In the genomic region with DNA sequence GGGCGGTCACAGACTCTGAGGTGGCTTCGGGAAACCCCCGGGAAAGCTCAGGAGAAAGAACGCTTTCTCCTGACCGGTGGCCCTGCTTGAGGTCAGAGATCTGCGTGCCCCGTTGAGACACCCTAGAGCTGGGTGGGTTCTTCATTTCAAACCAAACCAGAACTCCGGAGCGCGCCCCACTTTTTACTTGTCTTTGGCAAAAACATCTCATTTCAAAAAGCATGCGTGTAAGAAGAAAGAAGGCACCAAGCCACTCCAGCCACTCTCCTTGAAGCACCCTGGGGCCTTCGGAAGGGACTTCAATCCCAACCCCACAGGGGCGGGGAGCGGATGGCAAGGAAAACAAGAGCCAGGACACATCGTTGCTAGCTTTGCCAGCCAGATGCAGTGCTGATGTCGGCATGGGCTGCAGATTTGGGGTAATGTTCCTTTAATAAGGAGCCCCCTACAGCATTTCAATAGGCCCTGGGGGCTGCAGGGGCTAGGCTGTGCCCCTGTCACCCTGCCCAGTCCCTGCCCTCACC, we compare ENCODE assay signal across 26 cellular contexts.
A peak's percentile ranks its signal among the peaks of the same experiment; 100 is the strongest.
DNase-seq lines count a peak whose midpoint lies in the region; ATAC-seq and TF ChIP-seq lines count a peak whose summit lies in the region.
"Had no signal": no experiment of that assay in that cellular context is flagged by ENCODE, and none has a peak within 500 bp of the region (broad histone marks: within the 10 kb centered on the region; RNA-seq: fewer than 3 reads in every experiment).

No MANE protein-coding gene starts in this region.

- H3K27me3 ChIP-seq in NT2/D1 (ENCODE audit: insufficient read depth, insufficient read length) (no peaks in the 10 kb centered on the region), body of pancreas (no peaks in the 10 kb centered on the region), neural progenitor cell (no peaks in the 10 kb centered on the region), testis (no peaks in the 10 kb centered on the region)
- H3K27me3 ChIP-seq: BE2C, cardiac muscle cell, right lobe of liver had no signal

- H3K4me3 Mint-ChIP-seq in neural progenitor cell = no peak overlapping the region
- H3K4me3 Mint-ChIP-seq: activated CD4-positive, alpha-beta memory T cell treated with anti-CD3 and anti-CD28 coated beads, Interleukin-2, amount 10 ng/mL, durations not matched to agents 7 days and 5 days; activated naive CD4-positive, alpha-beta T cell treated with anti-CD3 and anti-CD28 coated beads, Interleukin-2, amount 50 U/mL, for 24 hours; effector memory CD8-positive, alpha-beta T cell; H9; immature natural killer cell had no signal

- peaks cover 5% of the 10 kb centered on the region for H3K9me3 Mint-ChIP-seq in neural progenitor cell
- H3K9me3 Mint-ChIP-seq: activated CD4-positive, alpha-beta memory T cell treated with anti-CD3 and anti-CD28 coated beads, Interleukin-2, amount 10 ng/mL, durations not matched to agents 7 days and 5 days; activated naive CD4-positive, alpha-beta T cell treated with anti-CD3 and anti-CD28 coated beads, Interleukin-2, amount 50 U/mL, for 24 hours; H9 had no signal

- peak overlapping the region; percentile 42 for H3K4me2 ChIP-seq in neural progenitor cell

- peaks cover 19% of the 10 kb centered on the region for H3F3A ChIP-seq in neural progenitor cell (ENCODE audit: low read depth)

- no peaks in the 10 kb centered on the region for H3K36me3 ChIP-seq in NT2/D1 (ENCODE audit: insufficient read depth, insufficient read length, low read length)
- H3K36me3 ChIP-seq in body of pancreas (replicated peaks in 1 of 2; ENCODE audit: insufficient read depth in 1 of 2, low read depth in 2 of 2) = no peaks in the 10 kb centered on the region
- no peaks in the 10 kb centered on the region for H3K36me3 ChIP-seq in neural progenitor cell
- H3K36me3 ChIP-seq in testis (ENCODE audit: low read depth, missing control alignments) = no peaks in the 10 kb centered on the region
- H3K36me3 ChIP-seq: BE2C, cardiac muscle cell, neutrophil, right lobe of liver had no signal

- peak overlapping the region; percentile 12 for H3K9ac ChIP-seq in NT2/D1 (ENCODE audit: insufficient read length, low read depth)
- H3K9ac ChIP-seq in neural progenitor cell = no peak overlapping the region

- H3K4me3 ChIP-seq in NT2/D1 (ENCODE audit: insufficient read length, low read depth) (no peak overlapping the region), body of pancreas (no peak overlapping the region), neural progenitor cell (no peak overlapping the region), testis (no peak overlapping the region)
- H3K4me3 ChIP-seq: cardiac muscle cell, coronary artery, right lobe of liver had no signal

- H3K36me3 Mint-ChIP-seq in neural progenitor cell = peaks cover 6% of the 10 kb centered on the region
- H3K36me3 Mint-ChIP-seq: activated naive CD4-positive, alpha-beta T cell treated with anti-CD3 and anti-CD28 coated beads, Interleukin-2, amount 50 U/mL, for 24 hours had no signal

- WGBS in body of pancreas, 2 donors = 95 to 96% methylated on average over 16 of the region's 16 CpGs
- 83 to 84% methylated on average over 16 of the region's 16 CpGs for WGBS in testis, 2 donors

- H3K4me1 ChIP-seq in NT2/D1 (ENCODE audit: insufficient read depth, insufficient read length) (peaks cover 8% of the 10 kb centered on the region), body of pancreas (peaks cover 40% of the 10 kb centered on the region), neural progenitor cell (peaks cover 26% of the 10 kb centered on the region), testis (peaks cover 28% of the 10 kb centered on the region)

- no peak for DNase-seq in NT2/D1 (ENCODE audit: low read depth, low spot score)
- no peak for DNase-seq in body of pancreas
- DNase-seq in neural progenitor cell (ENCODE audit: low spot score) = no peak
- DNase-seq in testis = no peak
- DNase-seq: activated CD4-positive, alpha-beta memory T cell treated with anti-CD3 and anti-CD28 coated beads, Interleukin-2, amount 10 ng/mL, durations not matched to agents 7 days and 5 days; activated CD4-positive, alpha-beta T cell treated with anti-CD3 and anti-CD28 coated beads for 1 hour; aorta; BE2C; DMS153; effector memory CD8-positive, alpha-beta T cell; H9; immature natural killer cell; Karpas-422; NCI-H1417 treated with DMSO at 0.1 percent for 48 hours; NCI-H2029 treated with DMSO at 0.1 percent for 48 hours; NCI-H526 treated with DMSO at 0.1 percent for 48 hours; NK-92 treated with Interleukin-12 subunit alpha and Interleukin-12 subunit beta, amount 100 ng/mL, for 24 hours; PC-3; right lobe of liver had no signal

- H3K9me3 ChIP-seq in NT2/D1 (ENCODE audit: insufficient read depth, low read length) (no peaks in the 10 kb centered on the region; the same call in 1 of the 2 replicates), body of pancreas (no peaks in the 10 kb centered on the region), neural progenitor cell (ENCODE audit: low read depth) (no peaks in the 10 kb centered on the region), testis (no peaks in the 10 kb centered on the region)
- H3K9me3 ChIP-seq: BE2C, neutrophil, right lobe of liver had no signal

- peaks cover 37% of the 10 kb centered on the region for H3K4me1 Mint-ChIP-seq in neural progenitor cell
- H3K4me1 Mint-ChIP-seq: activated CD4-positive, alpha-beta memory T cell treated with anti-CD3 and anti-CD28 coated beads, Interleukin-2, amount 10 ng/mL, durations not matched to agents 7 days and 5 days; immature natural killer cell had no signal

- no peak overlapping the region for H3K27ac Mint-ChIP-seq in neural progenitor cell
- H3K27ac Mint-ChIP-seq: activated CD4-positive, alpha-beta memory T cell treated with anti-CD3 and anti-CD28 coated beads, Interleukin-2, amount 10 ng/mL, durations not matched to agents 7 days and 5 days; H9; immature natural killer cell had no signal

- H3K27me3 Mint-ChIP-seq in neural progenitor cell (ENCODE audit: insufficient read depth, low read depth) = peaks cover 10% of the 10 kb centered on the region
- H3K27me3 Mint-ChIP-seq: activated naive CD4-positive, alpha-beta T cell treated with anti-CD3 and anti-CD28 coated beads, Interleukin-2, amount 50 U/mL, for 24 hours had no signal

- H3K79me2 ChIP-seq in neural progenitor cell (ENCODE audit: low read depth) = no peaks in the 10 kb centered on the region

- TF ChIP-seq CTCF in body of pancreas (IDR thresholded peaks at IDR 0.05) (no peak), neural progenitor cell (IDR thresholded peaks at IDR 0.05) (no peak), testis (IDR thresholded peaks at IDR 0.05) (no peak)

- TF ChIP-seq POLR2A in body of pancreas (IDR thresholded peaks at IDR 0.05) (no peak), testis (IDR thresholded peaks at IDR 0.05) (no peak)

- ATAC-seq in body of pancreas = no peak
- no peak for ATAC-seq in HG03521 (IDR thresholded peaks at IDR 0.05; ENCODE audit: unreplicated experiment)
- no peak for ATAC-seq in HG02678 (IDR thresholded peaks at IDR 0.05; ENCODE audit: unreplicated experiment)
- ATAC-seq in GM18520 (IDR thresholded peaks at IDR 0.05; ENCODE audit: unreplicated experiment) = no peak
- ATAC-seq: effector memory CD8-positive, alpha-beta T cell; PC-3; right lobe of liver had no signal

- intact Hi-C loops in body of pancreas (cut with DNase I) = no loop called here
- intact Hi-C loops in testis (cut with DNase I; ENCODE audit: low total_unique reads) = no loop called here

- peak overlapping the region in 3 of 4 donors; percentile 93 to 98 (median 96) for H3K27ac ChIP-seq in body of pancreas
- H3K27ac ChIP-seq in neural progenitor cell = no peak overlapping the region
- H3K27ac ChIP-seq in testis = peak overlapping the region; percentile 83 to 85
- H3K27ac ChIP-seq: neutrophil had no signal

- no peaks in the 10 kb centered on the region for H4K20me1 ChIP-seq in neural progenitor cell (ENCODE audit: low read depth)

- no peak overlapping the region for H2AFZ ChIP-seq in neural progenitor cell (replicated peaks)
